In genomic region chr18:58892536-58892935, GRCh38 we compare ENCODE assay signal across 19 cellular contexts. TPM values are rescaled to one million over a fixed set of nuclear protein-coding genes. Genes with fewer than 3 reads are reported as not detected.
DNase-seq lines count a peak whose midpoint lies in the region; ATAC-seq and TF ChIP-seq lines count a peak whose summit lies in the region.
"Had no signal": no experiment of that assay in that cellular context is flagged by ENCODE, and none has a peak within 500 bp of the region (broad histone marks: within the 10 kb centered on the region; RNA-seq: fewer than 3 reads in every experiment).

No MANE protein-coding gene starts in this region.

- no peak overlapping the region for H3K4me3 Mint-ChIP-seq in osteocyte (ENCODE audit: unreplicated experiment)
- H3K4me3 Mint-ChIP-seq: activated naive CD8-positive, alpha-beta T cell treated with anti-CD3 and anti-CD28 coated beads, Interleukin-2, amount 10 ng/mL, durations not matched to agents 7 days and 5 days; stimulated activated naive CD8-positive, alpha-beta T cell treated with anti-CD3 and anti-CD28 coated beads, Interleukin-15, amount 100 ng/mL, for 72 hours; T-helper 17 cell had no signal

- peaks cover 17% of the 10 kb centered on the region for H3K36me3 Mint-ChIP-seq in osteocyte (ENCODE audit: unreplicated experiment)

- TF ChIP-seq CTCF in osteocyte (IDR thresholded peaks at IDR 0.05), result no peak

- peak; percentile 35 for DNase-seq in Ammon's horn (ENCODE audit: low spot score)
- DNase-seq in RPMI7951 (ENCODE audit: low read depth), result peak; percentile 24
- DNase-seq in epithelial cell of prostate (ENCODE audit: low read depth, low spot score), result no peak
- DNase-seq in osteocyte (ENCODE audit: extremely low spot score, unreplicated experiment), result no peak
- DNase-seq in amniotic stem cell (lab: John Stamatoyannopoulos, UW), result no peak
- DNase-seq in stimulated activated CD4-positive, alpha-beta T cell treated with anti-CD3 and anti-CD28 coated beads, Interleukin-4, amount 100 ng/mL, for 1 hour, result no peak
- DNase-seq in stimulated activated CD4-positive, alpha-beta T cell treated with anti-CD3 and anti-CD28 coated beads, Interleukin-2, amount 100 ng/mL, for 48 hours, result no peak
- DNase-seq: activated CD8-positive, alpha-beta memory T cell treated with anti-CD3 and anti-CD28 coated beads for 24 hours; activated naive CD8-positive, alpha-beta T cell treated with anti-CD3 and anti-CD28 coated beads, Interleukin-2, amount 10 ng/mL, durations not matched to agents 7 days and 5 days; effector memory CD4-positive, alpha-beta T cell; MG63; NCI-H1436 treated with DMSO at 0.1 percent for 48 hours; occipital lobe; stimulated activated CD4-positive, alpha-beta T cell treated with anti-CD3 and anti-CD28 coated beads, Interleukin-1b, Interleukin-23, amount 100 ng/mL, for 48 hours; stimulated activated naive CD8-positive, alpha-beta T cell treated with anti-CD3 and anti-CD28 coated beads, Interleukin-15, amount 100 ng/mL, for 72 hours; T-helper 17 cell had no signal

- peak overlapping the region; percentile 96 for H3K27ac Mint-ChIP-seq in osteocyte (ENCODE audit: unreplicated experiment)
- H3K27ac Mint-ChIP-seq: activated naive CD8-positive, alpha-beta T cell treated with anti-CD3 and anti-CD28 coated beads, Interleukin-2, amount 10 ng/mL, durations not matched to agents 7 days and 5 days; stimulated activated naive CD8-positive, alpha-beta T cell treated with anti-CD3 and anti-CD28 coated beads, Interleukin-15, amount 100 ng/mL, for 72 hours had no signal

- peaks cover 40% of the 10 kb centered on the region for H3K4me1 Mint-ChIP-seq in osteocyte (ENCODE audit: unreplicated experiment)

- H3K27me3 Mint-ChIP-seq in osteocyte (ENCODE audit: unreplicated experiment), result no peaks in the 10 kb centered on the region

- no peak for ATAC-seq in esophagus mucosa
- ATAC-seq: HepG2; left lobe of liver; stimulated activated naive CD8-positive, alpha-beta T cell treated with anti-CD3 and anti-CD28 coated beads, Interleukin-15, amount 100 ng/mL, for 72 hours; T-helper 17 cell had no signal

- no peaks in the 10 kb centered on the region for H3K9me3 Mint-ChIP-seq in osteocyte (ENCODE audit: unreplicated experiment)
- H3K9me3 Mint-ChIP-seq: stimulated activated naive CD8-positive, alpha-beta T cell treated with anti-CD3 and anti-CD28 coated beads, Interleukin-15, amount 100 ng/mL, for 72 hours had no signal

- H3K27ac ChIP-seq in epithelial cell of prostate, result peak overlapping the region; percentile 33

RNA-seq across cellular contexts. Expression of gene ZNF532, which starts 27.9 kb away (rescaled TPM):
- total RNA-seq in RPMI7951 (2014; rRNA removed; shearing (Covaris generic)), result 16.8 and 17.8 TPM in 2 replicates
- total RNA-seq in osteocyte, result 92.7 and 97.8 TPM in 2 replicates
- 28.3 TPM for total RNA-seq in esophagus mucosa
- total RNA-seq: HepG2 had no signal

Comparison
In these comparisons a context has a peak if more than half of its experiments do, and no peak if none do; other contexts are left out.
1. DNase-seq: peak in Ammon's horn (single experiment) and RPMI7951 (single experiment); none in epithelial cell of prostate (single experiment), osteocyte (single experiment), amniotic stem cell (single experiment), stimulated activated CD4-positive, alpha-beta T cell treated with anti-CD3 and anti-CD28 coated beads, Interleukin-4, amount 100 ng/mL, for 1 hour (single experiment) and stimulated activated CD4-positive, alpha-beta T cell treated with anti-CD3 and anti-CD28 coated beads, Interleukin-2, amount 100 ng/mL, for 48 hours (0 of 2).